8 cellular contexts compared by ENCODE assay signal in the genomic region with DNA sequence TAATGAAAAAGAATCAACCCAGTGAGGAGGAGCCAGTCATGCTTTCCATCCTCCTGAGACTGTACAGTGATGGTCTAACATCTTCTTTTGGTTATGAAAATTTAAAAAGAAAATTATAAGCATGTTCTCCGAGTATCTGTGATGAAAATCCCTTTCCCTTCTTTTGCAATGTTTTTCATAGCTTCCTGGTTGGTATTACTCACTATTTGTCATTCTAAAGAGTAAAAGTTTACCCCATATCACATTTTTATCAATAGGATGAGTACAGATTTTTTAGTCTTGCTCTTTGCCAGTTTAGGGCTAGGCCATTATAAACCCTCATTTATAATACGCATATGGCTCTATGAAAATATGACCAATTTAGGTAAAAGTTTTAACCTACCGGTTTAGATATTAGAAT.
"Had no signal": no experiment of that assay in that cellular context is flagged by ENCODE, and none has a peak within 500 bp of the region (broad histone marks: within the 10 kb centered on the region; RNA-seq: fewer than 3 reads in every experiment).

No MANE protein-coding gene starts in this region.

- FAIRE-seq: HepG2 had no signal

- ATAC-seq: HCT116, HepG2 had no signal

- DNase-seq: GM23248, H7, HFFc6, Karpas-422, KBM-7 had no signal

- H3K4me3 ChIP-seq: GM23248, HAP-1 had no signal

- H3K36me3 ChIP-seq: HAP-1 had no signal
